ENCODE assay signal across 1 cellular context in the genomic region with DNA sequence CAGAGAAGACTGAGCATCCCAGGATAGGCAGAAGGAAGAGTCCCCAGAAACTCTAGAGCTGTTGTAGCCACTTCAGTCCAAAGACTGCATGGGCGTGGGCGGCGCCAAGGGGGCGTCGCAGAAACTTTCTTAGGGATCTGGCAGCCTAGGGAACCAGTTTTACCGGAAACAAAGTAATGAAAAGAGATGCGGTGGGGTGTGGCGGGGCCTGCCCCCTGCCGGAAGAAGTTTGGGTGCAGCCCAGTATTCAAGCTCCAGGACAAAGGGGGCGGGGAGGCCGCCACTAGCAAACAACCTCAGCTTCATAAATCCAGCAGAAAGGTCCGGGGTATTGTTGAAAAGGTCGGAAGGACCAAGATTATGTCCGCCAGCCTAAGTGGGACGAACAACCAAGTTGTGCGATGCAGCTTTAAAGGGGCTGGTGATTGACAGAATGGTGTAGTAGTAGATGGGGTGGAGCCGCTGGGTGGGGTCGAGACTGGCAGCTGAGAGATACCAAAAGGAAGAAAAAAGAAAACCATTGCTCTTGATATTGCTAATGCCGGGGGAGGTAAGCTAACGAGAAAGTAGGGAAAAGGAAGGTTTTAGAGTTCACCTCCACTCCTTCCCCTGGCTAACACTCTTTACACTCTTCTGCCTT.
TF ChIP-seq lines count a peak whose summit lies in the region.

No MANE protein-coding gene starts in this region.

TF ChIP-seq in endothelial cell of umbilical vein, 7 proteins besides CTCF, POLR2A, EP300 and RAD21 (continued from another document):
- TF ChIP-seq EZH2 (IDR thresholded peaks at IDR 0.05; ENCODE audit: borderline replicate concordance, low read depth, low read length, severe bottlenecking) = no peak
- TF ChIP-seq MYC (IDR thresholded peaks at IDR 0.05; ENCODE audit: low read depth, low read length) = no peak
- TF ChIP-seq, protein P1, sequence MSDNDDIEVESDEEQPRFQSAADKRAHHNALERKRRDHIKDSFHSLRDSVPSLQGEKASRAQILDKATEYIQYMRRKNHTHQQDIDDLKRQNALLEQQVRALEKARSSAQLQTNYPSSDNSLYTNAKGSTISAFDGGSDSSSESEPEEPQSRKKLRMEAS (IDR thresholded peaks at IDR 0.05; ENCODE audit: insufficient read depth, insufficient read length) = no peak
- TF ChIP-seq GATA2 (IDR thresholded peaks at IDR 0.05; ENCODE audit: insufficient read depth, insufficient read length, low read depth, low read length) = no peak
- no peak for TF ChIP-seq FOS (IDR thresholded peaks at IDR 0.05; ENCODE audit: borderline replicate concordance, insufficient read depth, low read length)
- no peak for TF ChIP-seq POLR2AphosphoS5 (IDR thresholded peaks at IDR 0.05; ENCODE audit: insufficient read depth, low read depth, low read length)
